Comparison of ENCODE assay signal across 8 cellular contexts in the genomic region with DNA sequence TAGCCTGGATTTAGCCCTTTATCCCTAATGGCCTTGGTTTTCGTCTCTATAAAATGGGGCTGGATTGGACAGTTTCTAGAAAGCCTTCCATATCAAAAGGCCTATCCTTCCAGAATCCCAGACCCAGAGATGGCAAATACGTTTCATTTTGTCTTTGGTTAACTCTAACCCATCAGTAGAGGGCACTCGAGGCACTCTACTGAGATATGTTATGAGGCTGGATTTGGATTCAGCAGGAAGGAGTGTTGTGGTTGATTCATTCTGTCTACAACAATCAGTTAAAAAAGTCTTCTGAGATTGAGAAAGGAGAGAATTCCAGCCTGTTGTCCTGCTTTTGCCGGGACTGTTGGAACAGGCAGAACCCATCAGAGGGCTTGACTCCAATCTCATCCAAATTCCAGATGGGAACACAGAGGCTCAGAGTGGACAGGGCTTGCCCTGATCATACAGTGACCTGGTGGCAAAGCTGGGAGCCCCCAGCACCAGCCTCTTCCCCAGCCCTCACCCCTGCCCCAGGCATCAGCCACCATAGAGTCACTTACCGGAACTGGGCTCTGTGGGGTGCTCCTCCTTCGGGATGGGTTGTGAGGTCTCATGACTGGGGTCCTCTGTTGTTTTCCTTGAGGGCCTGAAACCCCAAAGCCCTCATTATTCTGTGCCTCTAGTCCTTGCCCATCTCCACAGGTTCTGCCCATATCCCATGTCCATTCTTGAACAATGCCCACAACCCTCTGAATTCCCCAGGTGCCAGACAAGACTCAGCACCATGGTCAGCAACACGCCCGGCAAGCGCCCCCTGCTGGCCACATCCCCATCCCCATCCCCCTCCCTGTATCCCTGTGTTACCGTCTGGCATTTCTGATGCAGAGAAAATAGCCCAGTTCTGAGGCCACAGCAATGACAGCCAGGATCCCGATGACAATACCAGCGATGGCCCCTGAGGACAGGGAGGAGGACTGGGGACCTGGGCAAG. TPM values are rescaled to one million over a fixed set of nuclear protein-coding genes. Genes with fewer than 3 reads are reported as not detected.
DNase-seq lines count a peak whose midpoint lies in the region; ATAC-seq, FAIRE-seq and TF ChIP-seq lines count a peak whose summit lies in the region.

No MANE protein-coding gene starts in this region.

- CTCF ChIA-PET in HepG2 (lab: Yijun Ruan, JAX; ENCODE audit: low intra/inter-chr PET ratio, low total read pairs) = no interaction called here

- no peaks in the 10 kb centered on the region for H3K9me2 ChIP-seq in Loucy (replicated peaks; ENCODE audit: low read depth, low read length)

- H3K4me1 ChIP-seq in Loucy (ENCODE audit: insufficient read depth, low read length, poor library complexity, severe bottlenecking) = no peaks in the 10 kb centered on the region
- H3K4me1 ChIP-seq in HepG2 (ENCODE audit: insufficient read depth, low read length) = no peaks in the 10 kb centered on the region
- no peaks in the 10 kb centered on the region for H3K4me1 ChIP-seq in gastrocnemius medialis

- no peak overlapping the region for H3K9ac ChIP-seq in Loucy (ENCODE audit: low read depth, low read length, poor library complexity, severe bottlenecking)
- H3K9ac ChIP-seq in HepG2 (ENCODE audit: insufficient read depth, low read depth, low read length) = no peak overlapping the region

- TF ChIP-seq RAD21 in HepG2 (CRISPR knock-in tag; IDR thresholded peaks at IDR 0.05) = no peak

- TF ChIP-seq EP300 in HepG2 (IDR thresholded peaks at IDR 0.05; ENCODE audit: low read depth in 2 of 2, low read length in 2 of 2) (no peak), HepG2 (CRISPR knock-in tag; IDR thresholded peaks at IDR 0.05; ENCODE audit: borderline replicate concordance) (no peak)

- H3K27me3 Mint-ChIP-seq in activated T-cell treated with anti-CD3 and anti-CD28 coated beads, Interleukin-2, amount 50 U/mL, for 24 hours = peaks cover 43% of the 10 kb centered on the region

- peak; percentile 36 for DNase-seq in activated T-cell treated with anti-CD3 and anti-CD28 coated beads, Interleukin-2, amount 50 U/mL, for 24 hours
- no peak for DNase-seq in activated T-cell treated with anti-CD3 and anti-CD28 coated beads, Interleukin-2, amount 50 U/mL, for 1 hour
- DNase-seq in activated CD4-positive, alpha-beta T cell treated with anti-CD3 and anti-CD28 coated beads, Interleukin-2, amount 50 U/mL, for 48 hours = peak; percentile 39 to 54
- peak; percentile 36 for DNase-seq in HepG2 (ENCODE audit: low spot score)
- DNase-seq in gastrocnemius medialis = no peak

- H3K9me3 ChIP-seq in Loucy (ENCODE audit: insufficient read depth, low read depth, low read length) (peaks cover 18% of the 10 kb centered on the region; the same call in 1 of the 2 replicates), HepG2 (ENCODE audit: low read length) (no peaks in the 10 kb centered on the region), gastrocnemius medialis (no peaks in the 10 kb centered on the region)

- H3K4me2 ChIP-seq in Loucy (ENCODE audit: low read depth, low read length, poor library complexity, severe bottlenecking) = no peak overlapping the region
- H3K4me2 ChIP-seq in HepG2 (ENCODE audit: low read depth, low read length) = no peak overlapping the region

- BruUV-seq in HepG2 (replicated peaks; lab: Mats Ljungman, UMichigan) = no TSS peak

- H3K36me3 ChIP-seq in Loucy (ENCODE audit: insufficient read depth, low read length) (no peaks in the 10 kb centered on the region), HepG2 (replicated peaks in 1 of 2; ENCODE audit: control insufficient read depth in 1 of 2, insufficient read depth in 2 of 2, low read length in 2 of 2) (no peaks in the 10 kb centered on the region), gastrocnemius medialis (no peaks in the 10 kb centered on the region)

- H3K4me3 ChIP-seq in Loucy (ENCODE audit: low read length, poor library complexity, severe bottlenecking) (no peak overlapping the region), HepG2 (replicated peaks in 1 of 3; ENCODE audit: insufficient read depth in 1 of 3, low read depth in 2 of 3, low read length in 3 of 3) (no peak overlapping the region), gastrocnemius medialis (no peak overlapping the region)

- H3K27ac ChIP-seq in HepG2 (ENCODE audit: extremely low read length, insufficient read depth, low read length) (no peak overlapping the region), gastrocnemius medialis (no peak overlapping the region)

- TF ChIP-seq CTCF in Loucy (conservative IDR thresholded peaks at IDR 0.05; ENCODE audit: low read length) (peak; percentile 60), HepG2 (CRISPR knock-in tag; IDR thresholded peaks at IDR 0.05) (peak; percentile 65), gastrocnemius medialis (IDR thresholded peaks at IDR 0.05 in 4 of 5, conservative IDR thresholded peaks at IDR 0.05 in 1 of 5) (peak in 1 of 5 experiments; percentile 8)

- peak; percentile 79 for FAIRE-seq in HepG2 (lab: Jason Lieb, UNC)

- H3K4me3 Mint-ChIP-seq in activated T-cell treated with anti-CD3 and anti-CD28 coated beads, Interleukin-2, amount 50 U/mL, for 24 hours = no peak overlapping the region

- no peaks in the 10 kb centered on the region for H3K4me1 Mint-ChIP-seq in activated T-cell treated with anti-CD3 and anti-CD28 coated beads, Interleukin-2, amount 50 U/mL, for 24 hours (ENCODE audit: low read depth)

- H3K27ac Mint-ChIP-seq in activated T-cell treated with anti-CD3 and anti-CD28 coated beads, Interleukin-2, amount 50 U/mL, for 24 hours = no peak overlapping the region

- H3K27me3 ChIP-seq in Loucy (ENCODE audit: insufficient read depth, low read length, poor library complexity, severe bottlenecking) (no peaks in the 10 kb centered on the region), HepG2 (ENCODE audit: control insufficient read depth in 1 of 2, insufficient read depth in 2 of 2, low read length in 2 of 2) (no peaks in the 10 kb centered on the region), gastrocnemius medialis (peaks cover 0 to 5% (median 0%) of the 10 kb centered on the region in 3 donors)

- peaks cover 48% of the 10 kb centered on the region for H3K9me3 Mint-ChIP-seq in activated T-cell treated with anti-CD3 and anti-CD28 coated beads, Interleukin-2, amount 50 U/mL, for 24 hours

- intact Hi-C loops in HepG2 (cut with micrococcal nuclease; ENCODE audit: unreplicated experiment) = no loop called here
- intact Hi-C loops in gastrocnemius medialis (cut with DNase I; ENCODE audit: low total_unique reads) = no loop called here

- H4K20me1 ChIP-seq in Loucy (ENCODE audit: insufficient read depth, low read length, poor library complexity, severe bottlenecking) = no peaks in the 10 kb centered on the region
- H4K20me1 ChIP-seq in HepG2 (ENCODE audit: insufficient read depth, low read length) = no peaks in the 10 kb centered on the region

- H3K79me2 ChIP-seq in Loucy (ENCODE audit: insufficient read depth, low read length) (no peaks in the 10 kb centered on the region), HepG2 (ENCODE audit: insufficient read depth, low read length) (no peaks in the 10 kb centered on the region)

- ATAC-seq in HepG2 = peak; percentile 83
- ATAC-seq in gastrocnemius medialis = no peak
- no peak for ATAC-seq in GM18870 (IDR thresholded peaks at IDR 0.05; ENCODE audit: unreplicated experiment)
- no peak for ATAC-seq in HG03354 (IDR thresholded peaks at IDR 0.05; ENCODE audit: poor library complexity, severe bottlenecking, unreplicated experiment)

- 2% methylated on average over 10 of the region's 12 CpGs for WGBS in HepG2 (ENCODE audit: low lambda C conversion rate)

- H3F3A ChIP-seq in Loucy (ENCODE audit: low read depth) = no peaks in the 10 kb centered on the region

- in situ Hi-C loops in HepG2 (cut with HindIII; ENCODE audit: extremely low pct_ligation_motif_present, low pct_unique_long_range_greater_than_20kb) = no loop called here
- in situ Hi-C loops in gastrocnemius medialis (cut with MboI; ENCODE audit: low sequenced_read_pairs in 4 of 4) = no loop called here

- TF ChIP-seq POLR2A in HepG2 (IDR thresholded peaks at IDR 0.05; ENCODE audit: insufficient read depth in 1 of 2, low read depth in 2 of 2, low read length in 2 of 2) (no peak), gastrocnemius medialis (IDR thresholded peaks at IDR 0.05) (no peak)

- POLR2A ChIA-PET in HepG2 (lab: Yijun Ruan, JAX) = no interaction called here

- H3K36me3 Mint-ChIP-seq in activated T-cell treated with anti-CD3 and anti-CD28 coated beads, Interleukin-2, amount 50 U/mL, for 24 hours (ENCODE audit: low read depth) = peaks cover 3% of the 10 kb centered on the region

- H2AFZ ChIP-seq in Loucy (ENCODE audit: low read length) (no peak overlapping the region), HepG2 (ENCODE audit: low read length) (no peak overlapping the region)

RNA-seq across cellular contexts. Expression of a gene that starts 12.3 kb away (rescaled TPM):
- total RNA-seq in HepG2 (2016; rRNA removed; fragmentation: Illumina TruSeq; extraction: Trizol) (9.3 and 13.4 TPM in 2 replicates), gastrocnemius medialis (10 to 100 TPM in 1 of 4 donors, 1 to 10 TPM in 3; 2.1 to 17.4 (median 5.1) TPM)
- 0.30 and 0.44 TPM in 2 replicates for total RNA-seq in HepG2 (2016; cell fraction: cytosol; rRNA removed; fragmentation: Illumina TruSeq; extraction: Trizol; ENCODE audit: low read depth)
- 8.2 and 12.5 TPM in 2 replicates for total RNA-seq in HepG2 (2016; cell fraction: insoluble cytoplasmic fraction; rRNA removed; fragmentation: Illumina TruSeq; extraction: Trizol)
- 3.4 and 3.5 TPM in 2 replicates for total RNA-seq in HepG2 (2016; cell fraction: membrane; rRNA removed; fragmentation: Illumina TruSeq; extraction: Trizol)
- 8.3 and 9.1 TPM in 2 replicates for total RNA-seq in HepG2 (2016; cell fraction: nucleus; rRNA removed; fragmentation: Illumina TruSeq; extraction: Trizol)
- 0.86 and 0.92 TPM in 2 replicates for polyA plus RNA-seq in HepG2 (2011; rRNA removed)
- polyA plus RNA-seq in HepG2 (2011; cell fraction: cytosol; rRNA removed) = 0.88 and 1.1 TPM in 2 replicates
- polyA plus RNA-seq in HepG2 (2011; cell fraction: nucleus; rRNA removed) = 4.9 TPM in 2 replicates
- polyA plus RNA-seq in HepG2 (2012) = 2.8 and 3.6 TPM in 2 replicates
- 0.41 and 0.52 TPM in 2 replicates for polyA plus RNA-seq in HepG2 (2016; cell fraction: cytosol; fragmentation: Illumina TruSeq; extraction: Trizol; ENCODE audit: low read depth)
- 8.3 and 8.8 TPM in 2 replicates for polyA plus RNA-seq in HepG2 (2016; cell fraction: insoluble cytoplasmic fraction; fragmentation: Illumina TruSeq; extraction: Trizol; ENCODE audit: low read depth)
- 1.1 and 1.3 TPM in 2 replicates for polyA plus RNA-seq in HepG2 (2016; cell fraction: membrane; fragmentation: Illumina TruSeq; extraction: Trizol; ENCODE audit: low read depth)
- 10.0 and 11.0 TPM in 2 replicates for polyA plus RNA-seq in HepG2 (2016; cell fraction: nucleus; fragmentation: Illumina TruSeq; extraction: Trizol; ENCODE audit: insufficient read depth, low read depth)
- 2.4 and 5.2 TPM in 2 replicates for polyA minus RNA-seq in HepG2 (2011; rRNA and poly(A)+ RNA removed; ENCODE audit: low replicate concordance)
- 1.1 and 1.5 TPM in 2 replicates for polyA minus RNA-seq in HepG2 (2011; cell fraction: cytosol; rRNA and poly(A)+ RNA removed)
- polyA minus RNA-seq in HepG2 (2011; cell fraction: nucleus; rRNA and poly(A)+ RNA removed) = 7.6 TPM in 2 replicates

RNA-seq across cellular contexts. Expression of a gene that starts 16.9 kb away (rescaled TPM):
- not detected in 2 replicates for total RNA-seq in HepG2 (2016; rRNA removed; fragmentation: Illumina TruSeq; extraction: Trizol)
- not detected in 2 replicates for total RNA-seq in HepG2 (2016; cell fraction: cytosol; rRNA removed; fragmentation: Illumina TruSeq; extraction: Trizol; ENCODE audit: low read depth)
- not detected in 2 replicates for total RNA-seq in HepG2 (2016; cell fraction: insoluble cytoplasmic fraction; rRNA removed; fragmentation: Illumina TruSeq; extraction: Trizol)
- not detected in 2 replicates for total RNA-seq in HepG2 (2016; cell fraction: membrane; rRNA removed; fragmentation: Illumina TruSeq; extraction: Trizol)
- total RNA-seq in HepG2 (2016; cell fraction: nucleus; rRNA removed; fragmentation: Illumina TruSeq; extraction: Trizol) = not detected in 2 replicates
- polyA plus RNA-seq in HepG2 (2011; rRNA removed) = 0.04 and 0.12 TPM in 2 replicates
- not detected in 2 replicates for polyA plus RNA-seq in HepG2 (2011; cell fraction: cytosol; rRNA removed)
- 0.19 TPM in 1 of 2 replicates, not detected in the other for polyA plus RNA-seq in HepG2 (2011; cell fraction: nucleus; rRNA removed)
- not detected in 2 replicates for polyA plus RNA-seq in HepG2 (2012)
- not detected in 2 replicates for polyA plus RNA-seq in HepG2 (2016; cell fraction: cytosol; fragmentation: Illumina TruSeq; extraction: Trizol; ENCODE audit: low read depth)
- polyA plus RNA-seq in HepG2 (2016; cell fraction: insoluble cytoplasmic fraction; fragmentation: Illumina TruSeq; extraction: Trizol; ENCODE audit: low read depth) = not detected in 2 replicates
- polyA plus RNA-seq in HepG2 (2016; cell fraction: membrane; fragmentation: Illumina TruSeq; extraction: Trizol; ENCODE audit: low read depth) = not detected in 2 replicates
- not detected in 2 replicates for polyA plus RNA-seq in HepG2 (2016; cell fraction: nucleus; fragmentation: Illumina TruSeq; extraction: Trizol; ENCODE audit: insufficient read depth, low read depth)
- 0.16 TPM in 1 of 2 replicates, not detected in the other for polyA minus RNA-seq in HepG2 (2011; rRNA and poly(A)+ RNA removed; ENCODE audit: low replicate concordance)
- not detected in 2 replicates for polyA minus RNA-seq in HepG2 (2011; cell fraction: cytosol; rRNA and poly(A)+ RNA removed)
- polyA minus RNA-seq in HepG2 (2011; cell fraction: nucleus; rRNA and poly(A)+ RNA removed) = 0.37 TPM in 1 of 2 replicates, not detected in the other
- not detected for total RNA-seq in gastrocnemius medialis

Comparison
In these comparisons a context has a peak if more than half of its experiments do, and no peak if none do; other contexts are left out.
1. DNase-seq: peak in activated T-cell treated with anti-CD3 and anti-CD28 coated beads, Interleukin-2, amount 50 U/mL, for 24 hours (single experiment), activated CD4-positive, alpha-beta T cell treated with anti-CD3 and anti-CD28 coated beads, Interleukin-2, amount 50 U/mL, for 48 hours (2 of 2) and HepG2 (single experiment); none in activated T-cell treated with anti-CD3 and anti-CD28 coated beads, Interleukin-2, amount 50 U/mL, for 1 hour (single experiment) and gastrocnemius medialis (0 of 2).